In the genomic region with DNA sequence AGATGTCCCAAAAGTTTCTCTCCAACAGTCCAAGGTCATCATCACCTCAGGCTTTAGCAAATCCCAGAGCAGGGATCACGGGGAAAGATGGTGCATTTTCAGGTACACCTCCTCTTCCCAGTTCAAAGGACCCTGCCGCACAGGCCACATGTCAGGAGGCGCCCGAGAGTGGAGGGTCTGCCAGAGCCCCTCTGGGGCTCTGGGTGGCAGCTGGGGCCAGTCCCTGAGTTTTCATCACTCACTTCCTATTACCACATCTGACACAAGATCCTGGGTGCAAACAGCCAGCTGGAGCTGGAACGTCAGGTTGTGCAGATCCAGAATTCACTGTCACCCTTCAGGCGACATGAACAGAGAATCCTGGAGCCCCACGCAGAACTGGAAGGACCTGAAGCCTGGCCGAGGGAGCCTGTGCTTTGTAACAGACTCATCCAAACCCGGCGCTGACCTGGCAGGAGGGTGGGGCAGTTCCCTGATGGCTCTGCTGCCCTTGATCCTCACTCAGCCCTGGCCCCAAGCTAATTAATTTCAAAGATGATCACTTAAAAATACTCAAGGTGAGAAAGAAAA, we compare ENCODE assay signal across 19 cellular contexts. TPM values are rescaled to one million over a fixed set of nuclear protein-coding genes. Genes with fewer than 3 reads are reported as not detected.
"Had no signal": no experiment of that assay in that cellular context is flagged by ENCODE, and none has a peak within 500 bp of the region (broad histone marks: within the 10 kb centered on the region; RNA-seq: fewer than 3 reads in every experiment).

No MANE protein-coding gene starts in this region.

- H3K27me3 Mint-ChIP-seq: stimulated activated naive CD8-positive, alpha-beta T cell treated with anti-CD3 and anti-CD28 coated beads, Interleukin-15, Interleukin-2, amounts not matched to agents 100 ng/mL and 50 ng/mL, for 24 hours; T-cell had no signal

- H3K9me3 ChIP-seq: heart left ventricle, left ventricle myocardium inferior, pancreas, thoracic aorta had no signal

- H3K4me3 Mint-ChIP-seq: neural progenitor cell; stimulated activated naive CD8-positive, alpha-beta T cell treated with anti-CD3 and anti-CD28 coated beads, Interleukin-15, Interleukin-2, amounts not matched to agents 100 ng/mL and 50 ng/mL, for 24 hours; T-cell had no signal

- H3K4me1 ChIP-seq: neural progenitor cell had no signal

- H3K27me3 ChIP-seq: heart left ventricle, neural progenitor cell, pancreas had no signal

- H3K27ac ChIP-seq: heart left ventricle, left ventricle myocardium inferior, neural progenitor cell, thoracic aorta had no signal

- H3K36me3 ChIP-seq: neural progenitor cell, WERI-Rb-1 had no signal

- H3K9me3 Mint-ChIP-seq: activated naive CD4-positive, alpha-beta T cell treated with anti-CD3 and anti-CD28 coated beads, Interleukin-2, amount 50 U/mL, for 72 hours; neural progenitor cell; stimulated activated naive CD8-positive, alpha-beta T cell treated with anti-CD3 and anti-CD28 coated beads, Interleukin-15, Interleukin-2, amounts not matched to agents 100 ng/mL and 50 ng/mL, for 24 hours; T-cell had no signal

- ATAC-seq: activated naive CD4-positive, alpha-beta T cell treated with anti-CD3 and anti-CD28 coated beads, Interleukin-2, amount 50 U/mL, for 72 hours; heart left ventricle; pancreas; T-cell had no signal

- H3K4me3 ChIP-seq: heart left ventricle, left ventricle myocardium inferior, neural progenitor cell, pancreas, thoracic aorta had no signal

- DNase-seq: activated CD4-positive, alpha-beta T cell treated with anti-CD3 and anti-CD28 coated beads for 48 hours; activated T-cell treated with anti-CD3 and anti-CD28 coated beads for 4 hours; heart left ventricle; islet precursor cell; left ventricle myocardium inferior; mesendoderm; pancreas; stimulated activated CD4-positive, alpha-beta T cell treated with anti-CD3 and anti-CD28 coated beads, Interleukin-4, amount 100 ng/mL, for 1 hour; stimulated activated CD8-positive, alpha-beta memory T cell treated with anti-CD3 and anti-CD28 coated beads, Interleukin-4, amount 100 ng/mL, for 48 hours; T-cell; WERI-Rb-1 had no signal

RNA-seq across cellular contexts. Expression of a gene that starts 15.6 kb away (rescaled TPM):
- total RNA-seq: activated CD8-positive, alpha-beta memory T cell treated with anti-CD3 and anti-CD28 coated beads for 36 hours; cerebellum; endothelial cell of umbilical vein; fibroblast of lung; thoracic aorta had no signal
- polyA plus RNA-seq: endothelial cell of umbilical vein, fibroblast of lung had no signal
